Comparison of ENCODE assay signal across 18 cellular contexts in the genomic region with DNA sequence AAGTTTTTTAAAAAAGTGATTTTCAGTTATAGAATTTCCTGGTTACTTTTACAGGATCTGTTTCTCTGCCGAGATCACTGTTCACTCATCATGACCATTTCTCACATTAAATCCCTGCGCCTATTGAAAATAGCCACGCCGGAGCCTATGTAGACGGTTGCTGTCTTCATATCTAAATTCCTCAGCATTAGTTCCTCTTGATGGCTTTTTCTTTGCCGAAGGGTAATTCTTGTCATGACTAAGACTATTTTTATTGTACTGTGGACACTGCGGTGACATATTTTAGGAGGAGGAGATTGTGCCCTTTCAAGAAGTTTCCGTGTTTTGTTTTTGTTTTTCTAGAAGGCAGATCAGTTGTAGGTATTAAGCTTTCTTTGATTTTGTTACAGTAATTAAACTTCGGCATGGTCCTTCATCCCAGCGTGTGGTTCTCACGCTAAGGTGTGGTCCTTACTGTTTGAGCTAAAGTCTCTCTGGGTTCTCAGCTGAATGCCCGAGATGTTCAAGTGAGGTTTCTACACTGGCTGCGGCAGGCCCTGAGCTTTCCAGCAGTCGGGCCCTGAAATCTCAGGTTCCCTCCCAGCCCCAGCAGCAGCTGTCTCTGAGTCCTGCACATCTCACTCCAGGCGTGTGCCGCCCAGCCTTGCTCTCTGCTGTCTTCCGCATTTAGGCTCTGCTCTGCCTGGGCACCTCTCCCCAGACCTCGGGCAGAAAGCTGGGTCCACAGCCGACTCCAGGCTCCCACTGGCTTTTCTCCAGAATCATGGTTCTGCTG.
"Had no signal": no experiment of that assay in that cellular context is flagged by ENCODE, and none has a peak within 500 bp of the region (broad histone marks: within the 10 kb centered on the region; RNA-seq: fewer than 3 reads in every experiment).

No MANE protein-coding gene starts in this region.

- H3K27me3 ChIP-seq: foreskin keratinocyte, suprapubic skin, tibial artery, upper lobe of left lung, uterus had no signal

- H3K27ac Mint-ChIP-seq: immature natural killer cell; memory B cell; naive thymus-derived CD4-positive, alpha-beta T cell; nephron progenitor cell had no signal

- H3K4me1 ChIP-seq: foreskin keratinocyte, left ventricle myocardium inferior, lower lobe of right lung, suprapubic skin, tibial artery, upper lobe of left lung, uterus had no signal

- H3K27ac ChIP-seq: foreskin keratinocyte, left ventricle myocardium inferior, lower lobe of right lung, suprapubic skin, tibial artery, upper lobe of left lung, uterus had no signal

- H3K4me1 Mint-ChIP-seq: immature natural killer cell; memory B cell; naive thymus-derived CD4-positive, alpha-beta T cell; nephron progenitor cell had no signal

- H3K4me3 Mint-ChIP-seq: immature natural killer cell; memory B cell; naive thymus-derived CD4-positive, alpha-beta T cell; nephron progenitor cell had no signal

- H3K36me3 Mint-ChIP-seq: immature natural killer cell; memory B cell; naive thymus-derived CD4-positive, alpha-beta T cell had no signal

- H3K36me3 ChIP-seq: left ventricle myocardium inferior, lower lobe of right lung, suprapubic skin, tibial artery, upper lobe of left lung, uterus had no signal

- H3K4me2 ChIP-seq: smooth muscle cell had no signal

- H3K4me3 ChIP-seq: left ventricle myocardium inferior, lower lobe of right lung, smooth muscle cell, suprapubic skin, tibial artery, upper lobe of left lung, uterus had no signal

- ATAC-seq: foreskin keratinocyte; left cardiac atrium; lower lobe of right lung; naive thymus-derived CD4-positive, alpha-beta T cell; stimulated activated naive CD8-positive, alpha-beta T cell treated with anti-CD3 and anti-CD28 coated beads, Interleukin-15, Interleukin-2, amounts not matched to agents 100 U/mL and 50 U/mL, for 24 hours had no signal

- H3K9me3 ChIP-seq: tibial artery, uterus had no signal

- DNase-seq: dermis blood vessel endothelial cell; foreskin keratinocyte; immature natural killer cell; left cardiac atrium; left ventricle myocardium inferior; lower lobe of right lung; midbrain; naive thymus-derived CD4-positive, alpha-beta T cell; nephron progenitor cell; posterior cingulate gyrus; stimulated activated CD4-positive, alpha-beta T cell treated with anti-CD3 and anti-CD28 coated beads, Interleukin-2, amount 100 ng/mL, for 48 hours; stimulated activated naive CD8-positive, alpha-beta T cell treated with anti-CD3 and anti-CD28 coated beads, Interleukin-15, Interleukin-2, amounts not matched to agents 100 U/mL and 50 U/mL, for 24 hours; tibial artery; upper lobe of left lung; uterus had no signal
